9 cellular contexts compared by ENCODE assay signal in genomic region chr5:150757087-150757649, GRCh38. TPM values are rescaled to one million over a fixed set of nuclear protein-coding genes. Genes with fewer than 3 reads are reported as not detected.
DNase-seq lines count a peak whose midpoint lies in the region; ATAC-seq, FAIRE-seq and TF ChIP-seq lines count a peak whose summit lies in the region.
"Had no signal": no experiment of that assay in that cellular context is flagged by ENCODE, and none has a peak within 500 bp of the region (broad histone marks: within the 10 kb centered on the region; RNA-seq: fewer than 3 reads in every experiment).

No MANE protein-coding gene starts in this region.

- DNase-seq in HepG2 (ENCODE audit: low spot score) (no peak), right lobe of liver (no peak), keratinocyte (ENCODE audit: low read depth, low spot score) (no peak), upper lobe of right lung (no peak), NCI-H187 (lab: John Stamatoyannopoulos, UW) (no peak), NCI-H345 treated with DMSO at 0.1 percent for 48 hours (lab: John Stamatoyannopoulos, UW; ENCODE audit: unreplicated experiment) (no peak)

- H3K9me1 ChIP-seq in keratinocyte (ENCODE audit: control insufficient read depth, extremely low read depth, insufficient read depth, low read length), result no peaks in the 10 kb centered on the region

- peaks cover 33% of the 10 kb centered on the region for H3K79me2 ChIP-seq in HepG2 (ENCODE audit: insufficient read depth, low read length)
- peaks cover 45% of the 10 kb centered on the region for H3K79me2 ChIP-seq in keratinocyte (ENCODE audit: control insufficient read depth, insufficient read depth, low read length)

- no peak overlapping the region for H3K4me3 Mint-ChIP-seq in activated naive CD8-positive, alpha-beta T cell
- H3K4me3 Mint-ChIP-seq: neural crest cell had no signal

- H3K36me3 Mint-ChIP-seq in activated naive CD8-positive, alpha-beta T cell, result peaks cover 13% of the 10 kb centered on the region

- ATAC-seq in HepG2 (no peak), right lobe of liver (no peak), upper lobe of right lung (no peak), esophagus mucosa (no peak)

- peak overlapping the region; percentile 93 for H3K27ac ChIP-seq in HepG2 (ENCODE audit: extremely low read length, insufficient read depth, low read length)
- H3K27ac ChIP-seq in right lobe of liver, result peak overlapping the region in 1 of 3 donors; percentile 98
- peak overlapping the region; percentile 93 for H3K27ac ChIP-seq in keratinocyte (ENCODE audit: control insufficient read depth, insufficient read depth, low read length)
- peak overlapping the region; percentile 93 for H3K27ac ChIP-seq in upper lobe of right lung

- CTCF ChIA-PET in HepG2 (lab: Yijun Ruan, JAX; ENCODE audit: low intra/inter-chr PET ratio, low total read pairs), result no interaction called here

- POLR2A ChIA-PET in HepG2 (lab: Yijun Ruan, JAX), result interaction anchor here (0.9 to 3.4 kb wide), 4 partner anchors 21 to 252 kb away, joined by 3 to 25 read pairs (median 22); partner anchors contain the start of genes RBM22 and SMIM3

- H2AFZ ChIP-seq in HepG2 (ENCODE audit: low read length), result no peak overlapping the region
- no peak overlapping the region for H2AFZ ChIP-seq in keratinocyte (ENCODE audit: control insufficient read depth, low read length)

- peak overlapping the region; percentile 84 to 93 (median 86); a peak in 5 of 6 replicates for H3K4me3 ChIP-seq in HepG2 (replicated peaks in 1 of 3; ENCODE audit: insufficient read depth in 1 of 3, low read depth in 2 of 3, low read length in 3 of 3)
- peak overlapping the region in 1 of 3 donors; percentile 77 for H3K4me3 ChIP-seq in right lobe of liver
- peak overlapping the region; percentile 65 to 87 (median 73) for H3K4me3 ChIP-seq in keratinocyte (ENCODE audit: control insufficient read depth in 2 of 3, extremely low read depth in 1 of 3, insufficient read depth in 2 of 3, low read depth in 1 of 3, low read length in 3 of 3)
- H3K4me3 ChIP-seq in upper lobe of right lung, result peak overlapping the region; percentile 76

- peak overlapping the region; percentile 85 for H3K27ac Mint-ChIP-seq in activated naive CD8-positive, alpha-beta T cell

- H3K4me2 ChIP-seq in HepG2 (ENCODE audit: low read depth, low read length) (peak overlapping the region; percentile 67), keratinocyte (ENCODE audit: control insufficient read depth, extremely low read depth, insufficient read depth, low read depth, low read length) (peak overlapping the region; percentile 63)

- 92% methylated on average over 1 of the region's 1 CpG for WGBS in HepG2 (ENCODE audit: low lambda C conversion rate)
- WGBS in right lobe of liver (ENCODE audit: insufficient coverage, low coverage, low lambda C conversion rate, missing lambda C conversion rate), result 100% methylated on average over 1 of the region's 1 CpG

- H3K27me3 Mint-ChIP-seq in activated naive CD8-positive, alpha-beta T cell, result no peaks in the 10 kb centered on the region

- FAIRE-seq in HepG2 (lab: Jason Lieb, UNC) (no peak), keratinocyte (lab: Jason Lieb, UNC) (no peak)

- H4K20me1 ChIP-seq in HepG2 (ENCODE audit: insufficient read depth, low read length) (no peaks in the 10 kb centered on the region), keratinocyte (ENCODE audit: control insufficient read depth, extremely low read depth, insufficient read depth, low read length) (no peaks in the 10 kb centered on the region)

- H3K36me3 ChIP-seq in HepG2 (replicated peaks in 1 of 2; ENCODE audit: control insufficient read depth in 1 of 2, insufficient read depth in 2 of 2, low read length in 2 of 2) (peaks cover 4 to 29% of the 10 kb centered on the region in 2 experiments), right lobe of liver (peaks cover 0 to 35% (median 22%) of the 10 kb centered on the region in 4 donors), keratinocyte (ENCODE audit: control insufficient read depth in 2 of 2, extremely low read depth in 1 of 2, insufficient read depth in 2 of 2, low read length in 2 of 2) (peaks cover 8 to 19% of the 10 kb centered on the region in 2 experiments), upper lobe of right lung (peaks cover 41% of the 10 kb centered on the region)

- BruUV-seq in HepG2 (replicated peaks; lab: Mats Ljungman, UMichigan), result no TSS peak

- H3K9me3 ChIP-seq in HepG2 (ENCODE audit: low read length) (no peaks in the 10 kb centered on the region), right lobe of liver (no peaks in the 10 kb centered on the region), keratinocyte (ENCODE audit: control insufficient read depth, low read depth, low read length) (no peaks in the 10 kb centered on the region), upper lobe of right lung (no peaks in the 10 kb centered on the region)

- H3K4me1 Mint-ChIP-seq in activated naive CD8-positive, alpha-beta T cell (ENCODE audit: low read depth), result peaks cover 51% of the 10 kb centered on the region

- H3K4me1 ChIP-seq in HepG2 (ENCODE audit: insufficient read depth, low read length) (peaks cover 48% of the 10 kb centered on the region), right lobe of liver (peaks cover 0 to 23% (median 5%) of the 10 kb centered on the region in 4 donors), keratinocyte (ENCODE audit: control insufficient read depth, extremely low read depth, insufficient read depth, low read length) (peaks cover 10% of the 10 kb centered on the region), upper lobe of right lung (peaks cover 27% of the 10 kb centered on the region)

- intact Hi-C loops in HepG2 (cut with micrococcal nuclease; ENCODE audit: unreplicated experiment), result no loop called here
- intact Hi-C loops in right lobe of liver (cut with DNase I), result no loop called here
- intact Hi-C loops in upper lobe of right lung (cut with DNase I), result no loop called here

- in situ Hi-C loops in HepG2 (cut with HindIII; ENCODE audit: extremely low pct_ligation_motif_present, low pct_unique_long_range_greater_than_20kb), result no loop called here

- dilution Hi-C loops in keratinocyte (cut with MboI; ENCODE audit: extremely low pct_ligation_motif_present, low sequenced_read_pairs), result no loop called here

- no peak for TF ChIP-seq POLR2A in HepG2 (IDR thresholded peaks at IDR 0.05; ENCODE audit: insufficient read depth in 1 of 2, low read depth in 2 of 2, low read length in 2 of 2)
- TF ChIP-seq POLR2A in right lobe of liver (IDR thresholded peaks at IDR 0.05), result no peak

- no peaks in the 10 kb centered on the region for H3K9me3 Mint-ChIP-seq in activated naive CD8-positive, alpha-beta T cell (ENCODE audit: low read depth)
- H3K9me3 Mint-ChIP-seq: neural crest cell had no signal

- H3K27me3 ChIP-seq in HepG2 (ENCODE audit: control insufficient read depth in 1 of 2, insufficient read depth in 2 of 2, low read length in 2 of 2) (no peaks in the 10 kb centered on the region), right lobe of liver (no peaks in the 10 kb centered on the region), keratinocyte (ENCODE audit: control insufficient read depth, extremely low read depth, insufficient read depth, low read length) (no peaks in the 10 kb centered on the region), upper lobe of right lung (no peaks in the 10 kb centered on the region)

- H3K9ac ChIP-seq in HepG2 (ENCODE audit: insufficient read depth, low read depth, low read length) (peak overlapping the region; percentile 85; the same call in 1 of the 2 replicates), keratinocyte (ENCODE audit: control insufficient read depth, extremely low read depth, insufficient read depth, low read length) (peak overlapping the region; percentile 89)

- TF ChIP-seq EP300 in HepG2 (IDR thresholded peaks at IDR 0.05; ENCODE audit: low read depth in 2 of 2, low read length in 2 of 2) (no peak), HepG2 (CRISPR knock-in tag; IDR thresholded peaks at IDR 0.05; ENCODE audit: borderline replicate concordance) (no peak)

- TF ChIP-seq RAD21 in HepG2 (CRISPR knock-in tag; IDR thresholded peaks at IDR 0.05), result no peak

- TF ChIP-seq CTCF in HepG2 (CRISPR knock-in tag; IDR thresholded peaks at IDR 0.05), result no peak
- TF ChIP-seq CTCF in right lobe of liver (IDR thresholded peaks at IDR 0.05), result no peak
- no peak for TF ChIP-seq CTCF in keratinocyte (optimal IDR thresholded peaks at IDR 0.05 in 1 of 3, IDR thresholded peaks at IDR 0.05 in 1 of 3, conservative IDR thresholded peaks at IDR 0.05 in 1 of 3; ENCODE audit: extremely low read depth in 1 of 3, insufficient read depth in 2 of 3, low read length in 3 of 3)
- no peak for TF ChIP-seq CTCF in upper lobe of right lung (IDR thresholded peaks at IDR 0.05)

RNA-seq across cellular contexts. Expression of gene DCTN4, which starts 1.6 kb away (rescaled TPM):
- total RNA-seq in HepG2 (2016; rRNA removed; fragmentation: Illumina TruSeq; extraction: Trizol) (26.9 and 39.7 TPM in 2 replicates), right lobe of liver (10 to 100 TPM; 25.2 to 30.5 (median 27.6) TPM), upper lobe of right lung (68.5 TPM), esophagus mucosa (49.4 TPM)
- 3.5 and 5.2 TPM in 2 replicates for total RNA-seq in HepG2 (2016; cell fraction: cytosol; rRNA removed; fragmentation: Illumina TruSeq; extraction: Trizol; ENCODE audit: low read depth)
- total RNA-seq in HepG2 (2016; cell fraction: insoluble cytoplasmic fraction; rRNA removed; fragmentation: Illumina TruSeq; extraction: Trizol), result 28.4 and 40.9 TPM in 2 replicates
- 16.8 and 20.1 TPM in 2 replicates for total RNA-seq in HepG2 (2016; cell fraction: membrane; rRNA removed; fragmentation: Illumina TruSeq; extraction: Trizol)
- total RNA-seq in HepG2 (2016; cell fraction: nucleus; rRNA removed; fragmentation: Illumina TruSeq; extraction: Trizol), result 29.2 and 37.4 TPM in 2 replicates
- polyA plus RNA-seq in HepG2 (2011; rRNA removed) (21.5 and 24.1 TPM in 2 replicates), keratinocyte (37.7 to 46.4 TPM (median 44.3 TPM) in 3 replicates)
- polyA plus RNA-seq in HepG2 (2011; cell fraction: cytosol; rRNA removed), result 17.3 and 22.7 TPM in 2 replicates
- polyA plus RNA-seq in HepG2 (2011; cell fraction: nucleus; rRNA removed), result 18.6 and 20.3 TPM in 2 replicates
- 18.3 and 23.7 TPM in 2 replicates for polyA plus RNA-seq in HepG2 (2012)
- polyA plus RNA-seq in HepG2 (2016; cell fraction: cytosol; fragmentation: Illumina TruSeq; extraction: Trizol; ENCODE audit: low read depth), result 1.7 and 1.8 TPM in 2 replicates
- 42.0 and 42.5 TPM in 2 replicates for polyA plus RNA-seq in HepG2 (2016; cell fraction: insoluble cytoplasmic fraction; fragmentation: Illumina TruSeq; extraction: Trizol; ENCODE audit: low read depth)
- 7.3 and 8.7 TPM in 2 replicates for polyA plus RNA-seq in HepG2 (2016; cell fraction: membrane; fragmentation: Illumina TruSeq; extraction: Trizol; ENCODE audit: low read depth)
- polyA plus RNA-seq in HepG2 (2016; cell fraction: nucleus; fragmentation: Illumina TruSeq; extraction: Trizol; ENCODE audit: insufficient read depth, low read depth), result 24.5 and 29.7 TPM in 2 replicates
- polyA minus RNA-seq in HepG2 (2011; rRNA and poly(A)+ RNA removed; ENCODE audit: low replicate concordance), result 41.6 and 54.4 TPM in 2 replicates
- polyA minus RNA-seq in HepG2 (2011; cell fraction: cytosol; rRNA and poly(A)+ RNA removed), result 26.7 and 27.0 TPM in 2 replicates
- 59.4 and 66.0 TPM in 2 replicates for polyA minus RNA-seq in HepG2 (2011; cell fraction: nucleus; rRNA and poly(A)+ RNA removed)
- polyA plus RNA-seq in keratinocyte (2011; ENCODE audit: low read depth), result 32.4 TPM
- 42.2 and 56.1 TPM in 2 replicates for polyA plus RNA-seq in keratinocyte (2011; cell fraction: cytosol; rRNA removed)
- polyA plus RNA-seq in keratinocyte (2011; cell fraction: nucleus; rRNA removed), result 48.2 and 48.7 TPM in 2 replicates
- 19.1 and 26.3 TPM in 2 replicates for polyA plus RNA-seq in keratinocyte (2012; ENCODE audit: low replicate concordance)
- 55.7 to 69.8 TPM (median 68.1 TPM) in 3 replicates for polyA minus RNA-seq in keratinocyte
- 32.0 TPM for polyA minus RNA-seq in keratinocyte (2011; cell fraction: cytosol; rRNA and poly(A)+ RNA removed)
- polyA minus RNA-seq in keratinocyte (2011; cell fraction: nucleus; rRNA and poly(A)+ RNA removed), result 35.3 and 58.6 TPM in 2 replicates

RNA-seq across cellular contexts. Expression of gene SMIM3, which starts 21.4 kb away (rescaled TPM):
- total RNA-seq in HepG2 (2016; rRNA removed; fragmentation: Illumina TruSeq; extraction: Trizol) (11.6 and 14.1 TPM in 2 replicates), right lobe of liver (1 to 10 TPM; 1.3 to 8.7 (median 3.6) TPM), upper lobe of right lung (28.3 TPM), esophagus mucosa (17.0 TPM)
- total RNA-seq in HepG2 (2016; cell fraction: cytosol; rRNA removed; fragmentation: Illumina TruSeq; extraction: Trizol; ENCODE audit: low read depth), result 17.2 and 21.9 TPM in 2 replicates
- 12.8 and 13.2 TPM in 2 replicates for total RNA-seq in HepG2 (2016; cell fraction: insoluble cytoplasmic fraction; rRNA removed; fragmentation: Illumina TruSeq; extraction: Trizol)
- 26.9 and 32.8 TPM in 2 replicates for total RNA-seq in HepG2 (2016; cell fraction: membrane; rRNA removed; fragmentation: Illumina TruSeq; extraction: Trizol)
- 5.2 and 6.0 TPM in 2 replicates for total RNA-seq in HepG2 (2016; cell fraction: nucleus; rRNA removed; fragmentation: Illumina TruSeq; extraction: Trizol)
- polyA plus RNA-seq in HepG2 (2011; rRNA removed) (71.3 and 96.7 TPM in 2 replicates), keratinocyte (21.1 to 37.0 TPM (median 29.7 TPM) in 3 replicates)
- polyA plus RNA-seq in HepG2 (2011; cell fraction: cytosol; rRNA removed), result 110 and 111 TPM in 2 replicates
- 25.5 and 30.6 TPM in 2 replicates for polyA plus RNA-seq in HepG2 (2011; cell fraction: nucleus; rRNA removed)
- polyA plus RNA-seq in HepG2 (2012), result 81.2 and 85.5 TPM in 2 replicates
- 17.8 and 26.6 TPM in 2 replicates for polyA plus RNA-seq in HepG2 (2016; cell fraction: cytosol; fragmentation: Illumina TruSeq; extraction: Trizol; ENCODE audit: low read depth)
- polyA plus RNA-seq in HepG2 (2016; cell fraction: insoluble cytoplasmic fraction; fragmentation: Illumina TruSeq; extraction: Trizol; ENCODE audit: low read depth), result 12.2 and 14.7 TPM in 2 replicates
- polyA plus RNA-seq in HepG2 (2016; cell fraction: membrane; fragmentation: Illumina TruSeq; extraction: Trizol; ENCODE audit: low read depth), result 22.1 and 31.4 TPM in 2 replicates
- polyA plus RNA-seq in HepG2 (2016; cell fraction: nucleus; fragmentation: Illumina TruSeq; extraction: Trizol; ENCODE audit: insufficient read depth, low read depth), result 8.9 and 9.4 TPM in 2 replicates
- polyA minus RNA-seq in HepG2 (2011; rRNA and poly(A)+ RNA removed; ENCODE audit: low replicate concordance), result 0.09 and 62.7 TPM in 2 replicates
- polyA minus RNA-seq in HepG2 (2011; cell fraction: cytosol; rRNA and poly(A)+ RNA removed), result 32.4 and 33.9 TPM in 2 replicates
- 9.8 and 12.9 TPM in 2 replicates for polyA minus RNA-seq in HepG2 (2011; cell fraction: nucleus; rRNA and poly(A)+ RNA removed)
- polyA plus RNA-seq in keratinocyte (2011; ENCODE audit: low read depth), result 18.5 TPM
- 32.6 and 36.5 TPM in 2 replicates for polyA plus RNA-seq in keratinocyte (2011; cell fraction: cytosol; rRNA removed)
- polyA plus RNA-seq in keratinocyte (2011; cell fraction: nucleus; rRNA removed), result 15.8 and 17.0 TPM in 2 replicates
- 19.2 TPM in 2 replicates for polyA plus RNA-seq in keratinocyte (2012; ENCODE audit: low replicate concordance)
- polyA minus RNA-seq in keratinocyte, result 11.4 to 14.1 TPM (median 12.1 TPM) in 3 replicates
- polyA minus RNA-seq in keratinocyte (2011; cell fraction: cytosol; rRNA and poly(A)+ RNA removed), result 12.9 TPM
- polyA minus RNA-seq in keratinocyte (2011; cell fraction: nucleus; rRNA and poly(A)+ RNA removed), result 3.0 and 4.4 TPM in 2 replicates

RNA-seq across cellular contexts. Expression of gene RBM22, which starts 56.3 kb away (rescaled TPM):
- 27.7 and 28.3 TPM in 2 replicates for total RNA-seq in HepG2 (2016; rRNA removed; fragmentation: Illumina TruSeq; extraction: Trizol)
- 5.7 and 6.4 TPM in 2 replicates for total RNA-seq in HepG2 (2016; cell fraction: cytosol; rRNA removed; fragmentation: Illumina TruSeq; extraction: Trizol; ENCODE audit: low read depth)
- total RNA-seq in HepG2 (2016; cell fraction: insoluble cytoplasmic fraction; rRNA removed; fragmentation: Illumina TruSeq; extraction: Trizol), result 23.8 and 26.3 TPM in 2 replicates
- total RNA-seq in HepG2 (2016; cell fraction: membrane; rRNA removed; fragmentation: Illumina TruSeq; extraction: Trizol), result 11.5 and 11.9 TPM in 2 replicates
- total RNA-seq in HepG2 (2016; cell fraction: nucleus; rRNA removed; fragmentation: Illumina TruSeq; extraction: Trizol), result 27.4 and 28.2 TPM in 2 replicates
- polyA plus RNA-seq in HepG2 (2011; rRNA removed), result 27.3 and 35.0 TPM in 2 replicates
- polyA plus RNA-seq in HepG2 (2011; cell fraction: cytosol; rRNA removed), result 12.7 and 16.9 TPM in 2 replicates
- 42.7 and 44.5 TPM in 2 replicates for polyA plus RNA-seq in HepG2 (2011; cell fraction: nucleus; rRNA removed)
- polyA plus RNA-seq in HepG2 (2012), result 25.4 and 28.8 TPM in 2 replicates
- 2.7 and 3.2 TPM in 2 replicates for polyA plus RNA-seq in HepG2 (2016; cell fraction: cytosol; fragmentation: Illumina TruSeq; extraction: Trizol; ENCODE audit: low read depth)
- 34.5 and 39.1 TPM in 2 replicates for polyA plus RNA-seq in HepG2 (2016; cell fraction: insoluble cytoplasmic fraction; fragmentation: Illumina TruSeq; extraction: Trizol; ENCODE audit: low read depth)
- 7.7 and 9.1 TPM in 2 replicates for polyA plus RNA-seq in HepG2 (2016; cell fraction: membrane; fragmentation: Illumina TruSeq; extraction: Trizol; ENCODE audit: low read depth)
- 43.5 and 48.3 TPM in 2 replicates for polyA plus RNA-seq in HepG2 (2016; cell fraction: nucleus; fragmentation: Illumina TruSeq; extraction: Trizol; ENCODE audit: insufficient read depth, low read depth)
- 9.8 and 27.6 TPM in 2 replicates for polyA minus RNA-seq in HepG2 (2011; rRNA and poly(A)+ RNA removed; ENCODE audit: low replicate concordance)
- 12.1 and 16.2 TPM in 2 replicates for polyA minus RNA-seq in HepG2 (2011; cell fraction: cytosol; rRNA and poly(A)+ RNA removed)
- polyA minus RNA-seq in HepG2 (2011; cell fraction: nucleus; rRNA and poly(A)+ RNA removed), result 43.9 and 49.9 TPM in 2 replicates
- 10 to 100 TPM; 12.3 to 19.4 (median 17.7) TPM for total RNA-seq in right lobe of liver
- 26.2 to 52.4 TPM (median 34.7 TPM) in 3 replicates for polyA plus RNA-seq in keratinocyte
- polyA plus RNA-seq in keratinocyte (2011; ENCODE audit: low read depth), result 14.5 TPM
- 25.8 and 36.0 TPM in 2 replicates for polyA plus RNA-seq in keratinocyte (2011; cell fraction: cytosol; rRNA removed)
- 45.2 and 60.3 TPM in 2 replicates for polyA plus RNA-seq in keratinocyte (2011; cell fraction: nucleus; rRNA removed)
- 30.2 and 31.3 TPM in 2 replicates for polyA plus RNA-seq in keratinocyte (2012; ENCODE audit: low replicate concordance)
- 15.3 to 29.9 TPM (median 20.9 TPM) in 3 replicates for polyA minus RNA-seq in keratinocyte
- 17.8 TPM for polyA minus RNA-seq in keratinocyte (2011; cell fraction: cytosol; rRNA and poly(A)+ RNA removed)
- polyA minus RNA-seq in keratinocyte (2011; cell fraction: nucleus; rRNA and poly(A)+ RNA removed), result 15.5 and 23.2 TPM in 2 replicates
- 51.2 TPM for total RNA-seq in upper lobe of right lung
- total RNA-seq in esophagus mucosa, result 24.4 TPM
